In the genomic region with DNA sequence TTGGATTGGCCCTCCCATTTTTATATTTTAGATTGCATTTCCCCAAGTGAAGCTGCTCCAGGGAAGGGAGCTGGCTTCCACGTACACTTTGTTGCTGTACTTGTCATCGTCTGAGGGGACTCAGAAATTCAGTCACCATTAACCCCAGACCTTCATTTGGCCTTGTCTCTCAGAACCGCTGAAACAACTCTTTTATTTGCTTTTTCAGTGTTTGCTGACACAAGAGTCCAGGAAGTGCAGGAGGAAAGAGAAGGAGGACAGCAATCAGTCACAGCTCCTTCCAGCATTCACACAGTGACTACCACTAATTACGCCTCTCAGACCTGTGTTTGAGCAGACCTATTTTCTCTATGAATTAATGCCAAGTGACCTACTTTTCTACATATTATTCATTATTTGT, we compare ENCODE assay signal across 10 cellular contexts.
DNase-seq lines count a peak whose midpoint lies in the region; ATAC-seq and TF ChIP-seq lines count a peak whose summit lies in the region.
"Had no signal": no experiment of that assay in that cellular context is flagged by ENCODE, and none has a peak within 500 bp of the region (broad histone marks: within the 10 kb centered on the region; RNA-seq: fewer than 3 reads in every experiment).

No MANE protein-coding gene starts in this region.

- 13% methylated on average over 4 of the region's 4 CpGs for WGBS in liver

- no peaks in the 10 kb centered on the region for H3F3A ChIP-seq in PC-3 (ENCODE audit: low read length, unreplicated experiment)

- ATAC-seq in PC-3: peak; percentile 70
- no peak for ATAC-seq in HG02970 (IDR thresholded peaks at IDR 0.05; ENCODE audit: low FRiP score, unreplicated experiment)

- H3K27me3 ChIP-seq in AG04450 (ENCODE audit: control insufficient read depth, insufficient read depth, low read length): no peaks in the 10 kb centered on the region
- no peaks in the 10 kb centered on the region for H3K27me3 ChIP-seq in PC-3 (ENCODE audit: low read length)
- H3K27me3 ChIP-seq in liver (ENCODE audit: control insufficient read depth in 4 of 4, insufficient read depth in 4 of 4, low read length in 3 of 4): no peaks in the 10 kb centered on the region
- H3K27me3 ChIP-seq in CD8-positive, alpha-beta memory T cell (ENCODE audit: insufficient read depth, low read length, poor library complexity, severe bottlenecking): no peaks in the 10 kb centered on the region
- H3K27me3 ChIP-seq: upper lobe of left lung had no signal

- BruUV-seq in PC-3 (replicated peaks; lab: Mats Ljungman, UMichigan): no TSS peak

- H3K9me2 ChIP-seq in PC-3 (replicated peaks; ENCODE audit: low read length): peaks cover 2% of the 10 kb centered on the region; the same call in 1 of the 2 replicates

- H3K4me1 ChIP-seq in PC-3 (ENCODE audit: insufficient read depth, low read length) (peaks cover 36% of the 10 kb centered on the region), liver (ENCODE audit: control insufficient read depth in 4 of 4, insufficient read depth in 4 of 4, low read length in 3 of 4) (peaks cover 3 to 10% (median 6%) of the 10 kb centered on the region in 4 donors)
- H3K4me1 ChIP-seq in CD8-positive, alpha-beta memory T cell (ENCODE audit: insufficient read depth, low read length): no peaks in the 10 kb centered on the region

- TF ChIP-seq CTCF in AG04450 (IDR thresholded peaks at IDR 0.05; ENCODE audit: low read depth, low read length) (no peak), PC-3 (conservative IDR thresholded peaks at IDR 0.05; ENCODE audit: low read depth, low read length) (no peak), liver (IDR thresholded peaks at IDR 0.05; ENCODE audit: low read depth, low read length, missing input control) (no peak)

- CTCF ChIA-PET in AG04450 (lab: Charles Lee) (no interaction called here), PC-3 (lab: Charles Lee) (interaction anchor here (0.6 to 0.7 kb wide), 2 partner anchors 10 to 14 kb away, joined by 3 to 4 read pairs; no protein-coding TSS in a partner anchor)
- CTCF ChIA-PET in CD8-positive, alpha-beta memory T cell (lab: Charles Lee): no interaction called here

- POLR2A ChIA-PET in AG04450 (lab: Yijun Ruan, JAX) (no interaction called here), PC-3 (lab: Charles Lee; ENCODE audit: unreplicated experiment) (interaction anchor here (0.6 kb wide), 1 partner anchor 1313 kb away, joined by 3 read pairs; no protein-coding TSS in a partner anchor)
- POLR2A ChIA-PET in CD8-positive, alpha-beta memory T cell (lab: Charles Lee): no interaction called here

- peaks cover 0 to under 1% (median 0%) of the 10 kb centered on the region in 5 donors for H3K9me3 Mint-ChIP-seq in CD8-positive, alpha-beta memory T cell

- TF ChIP-seq RAD21 in liver (IDR thresholded peaks at IDR 0.05): no peak

- no peaks in the 10 kb centered on the region for H3K79me2 ChIP-seq in PC-3 (ENCODE audit: low read length)

- intact Hi-C loops in PC-3 (cut with micrococcal nuclease): no loop called here
- intact Hi-C loops in posterior vena cava (cut with DNase I): no loop called here

- peak overlapping the region; percentile 64 for H3K4me2 ChIP-seq in PC-3 (ENCODE audit: low read length)

- no peaks in the 10 kb centered on the region for H3K9me3 ChIP-seq in AG04450 (ENCODE audit: control insufficient read depth, insufficient read depth, low read length)
- H3K9me3 ChIP-seq in PC-3 (ENCODE audit: low read length): no peaks in the 10 kb centered on the region
- H3K9me3 ChIP-seq in liver (ENCODE audit: control insufficient read depth in 4 of 4, low read length in 3 of 4): no peaks in the 10 kb centered on the region
- H3K9me3 ChIP-seq in CD8-positive, alpha-beta memory T cell (ENCODE audit: low read length): no peaks in the 10 kb centered on the region
- H3K9me3 ChIP-seq: upper lobe of left lung had no signal

- H3K36me3 ChIP-seq in PC-3 (ENCODE audit: low read depth, low read length): no peaks in the 10 kb centered on the region
- no peaks in the 10 kb centered on the region for H3K36me3 ChIP-seq in liver (ENCODE audit: control insufficient read depth in 4 of 4, insufficient read depth in 3 of 4, low read depth in 1 of 4, low read length in 3 of 4)
- no peaks in the 10 kb centered on the region for H3K36me3 ChIP-seq in CD8-positive, alpha-beta memory T cell (ENCODE audit: insufficient read depth, low read length)
- H3K36me3 ChIP-seq: upper lobe of left lung had no signal

- H3K27me3 Mint-ChIP-seq in CD8-positive, alpha-beta memory T cell: peaks cover 2 to 25% of the 10 kb centered on the region in 2 donors

- no peaks in the 10 kb centered on the region for H3K36me3 Mint-ChIP-seq in CD8-positive, alpha-beta memory T cell

- H3K4me3 Mint-ChIP-seq in CD8-positive, alpha-beta memory T cell: no peak overlapping the region

- no peak overlapping the region for H3K27ac Mint-ChIP-seq in CD8-positive, alpha-beta memory T cell

- no peak overlapping the region for H3K9ac ChIP-seq in PC-3 (ENCODE audit: low read length)
- H3K9ac ChIP-seq in liver (ENCODE audit: low read depth in 1 of 2, low read length in 2 of 2): no peak overlapping the region

- no peak for DNase-seq in AG04450 (ENCODE audit: low read depth, low spot score)
- peak; percentile 85 for DNase-seq in NCI-H1417 treated with DMSO at 0.1 percent for 48 hours (lab: John Stamatoyannopoulos, UW)
- peak; percentile 25 for DNase-seq in PC-3
- no peak for DNase-seq in SK-N-DZ (ENCODE audit: low spot score)
- DNase-seq in CD8-positive, alpha-beta memory T cell: no peak
- no peak for DNase-seq in posterior vena cava (ENCODE audit: low spot score)
- DNase-seq: activated CD4-positive, alpha-beta T cell treated with anti-CD3 and anti-CD28 coated beads for 48 hours; upper lobe of left lung had no signal

- H4K20me1 ChIP-seq in PC-3 (ENCODE audit: low read length): no peaks in the 10 kb centered on the region

- H3K4me3 ChIP-seq in AG04450 (ENCODE audit: low read depth, low read length) (no peak overlapping the region), PC-3 (ENCODE audit: low read length) (peak overlapping the region; percentile 10; the same call in 1 of the 2 replicates), liver (ENCODE audit: low read depth in 1 of 3, low read length in 3 of 3) (no peak overlapping the region)
- H3K4me3 ChIP-seq in CD8-positive, alpha-beta memory T cell (ENCODE audit: low read length): no peak overlapping the region
- H3K4me3 ChIP-seq: upper lobe of left lung had no signal

- H2AFZ ChIP-seq in PC-3 (ENCODE audit: low read length): peak overlapping the region; percentile 63

- H3K27ac ChIP-seq in AG04450 (ENCODE audit: low read depth, low read length) (peak overlapping the region; percentile 40), PC-3 (ENCODE audit: low read length) (peak overlapping the region; percentile 60), liver (ENCODE audit: low read depth in 1 of 2, low read length in 2 of 2) (peak overlapping the region in 1 of 2 donors; percentile 41)
- H3K27ac ChIP-seq in CD8-positive, alpha-beta memory T cell (ENCODE audit: low read depth, low read length): no peak overlapping the region
- H3K27ac ChIP-seq: upper lobe of left lung had no signal

- H3K4me1 Mint-ChIP-seq in CD8-positive, alpha-beta memory T cell: no peaks in the 10 kb centered on the region

TF ChIP-seq in liver, 16 proteins besides CTCF, POLR2A, EP300 and RAD21 (continues in another document):
- no peak for TF ChIP-seq FOXA2 (IDR thresholded peaks at IDR 0.05)
- peak; percentile 22 for TF ChIP-seq MAX (IDR thresholded peaks at IDR 0.05)
- no peak for TF ChIP-seq FOXA1 (IDR thresholded peaks at IDR 0.05)
- TF ChIP-seq NR2F2 (IDR thresholded peaks at IDR 0.05): no peak
- no peak for TF ChIP-seq REST (IDR thresholded peaks at IDR 0.05)
- TF ChIP-seq TAF1 (conservative IDR thresholded peaks at IDR 0.05): no peak
- no peak for TF ChIP-seq JUND (IDR thresholded peaks at IDR 0.05)
- TF ChIP-seq GABPA (IDR thresholded peaks at IDR 0.05 in 1 of 2, conservative IDR thresholded peaks at IDR 0.05 in 1 of 2): no peak
- TF ChIP-seq HNF4A (conservative IDR thresholded peaks at IDR 0.05): peak; percentile 37 to 38
- peak; percentile 49 for TF ChIP-seq SP1 (IDR thresholded peaks at IDR 0.05)
- TF ChIP-seq YY1 (IDR thresholded peaks at IDR 0.05): no peak
- TF ChIP-seq, protein P1, sequence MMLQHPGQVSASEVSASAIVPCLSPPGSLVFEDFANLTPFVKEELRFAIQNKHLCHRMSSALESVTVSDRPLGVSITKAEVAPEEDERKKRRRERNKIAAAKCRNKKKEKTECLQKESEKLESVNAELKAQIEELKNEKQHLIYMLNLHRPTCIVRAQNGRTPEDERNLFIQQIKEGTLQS (IDR thresholded peaks at IDR 0.05): no peak

Comparison
In these comparisons a context has a peak if more than half of its experiments do, and no peak if none do; other contexts are left out.
1. DNase-seq: peak in NCI-H1417 treated with DMSO at 0.1 percent for 48 hours (single experiment) and PC-3 (single experiment); none in AG04450 (single experiment), SK-N-DZ (single experiment), CD8-positive, alpha-beta memory T cell (0 of 5) and posterior vena cava (single experiment).